1 cellular context compared by ENCODE assay signal in the genomic region with DNA sequence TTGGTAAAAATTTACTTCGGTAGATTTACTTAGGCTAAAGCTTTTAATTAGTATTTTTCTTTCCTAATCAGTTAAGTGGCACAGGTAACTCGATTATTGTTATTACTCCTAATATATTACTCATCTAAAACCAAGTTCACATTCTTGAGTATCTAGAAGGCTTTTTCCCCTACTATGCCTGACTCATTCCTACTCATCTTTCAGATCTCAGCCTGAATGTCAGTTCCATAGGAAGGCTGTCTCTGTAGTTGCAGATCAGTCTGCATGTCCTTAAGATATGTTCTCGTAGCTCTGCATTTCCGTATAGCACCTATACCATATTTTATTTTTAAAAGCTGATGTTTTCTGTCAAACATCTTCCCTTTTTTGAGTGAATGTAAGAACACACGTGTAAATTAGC.
TF ChIP-seq lines count a peak whose summit lies in the region.

No MANE protein-coding gene starts in this region.

TF ChIP-seq in GM23338, 12 proteins besides CTCF, POLR2A, EP300 and RAD21 (continued from another document):
- no peak for TF ChIP-seq REST (IDR thresholded peaks at IDR 0.05; ENCODE audit: unreplicated experiment)
- TF ChIP-seq, protein P1, sequence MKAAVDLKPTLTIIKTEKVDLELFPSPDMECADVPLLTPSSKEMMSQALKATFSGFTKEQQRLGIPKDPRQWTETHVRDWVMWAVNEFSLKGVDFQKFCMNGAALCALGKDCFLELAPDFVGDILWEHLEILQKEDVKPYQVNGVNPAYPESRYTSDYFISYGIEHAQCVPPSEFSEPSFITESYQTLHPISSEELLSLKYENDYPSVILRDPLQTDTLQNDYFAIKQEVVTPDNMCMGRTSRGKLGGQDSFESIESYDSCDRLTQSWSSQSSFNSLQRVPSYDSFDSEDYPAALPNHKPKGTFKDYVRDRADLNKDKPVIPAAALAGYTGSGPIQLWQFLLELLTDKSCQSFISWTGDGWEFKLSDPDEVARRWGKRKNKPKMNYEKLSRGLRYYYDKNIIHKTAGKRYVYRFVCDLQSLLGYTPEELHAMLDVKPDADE (IDR thresholded peaks at IDR 0.05) = no peak
- TF ChIP-seq JUNB (IDR thresholded peaks at IDR 0.05; ENCODE audit: unreplicated experiment) = no peak
- no peak for TF ChIP-seq ZNF331 (CRISPR knock-in tag; IDR thresholded peaks at IDR 0.05; ENCODE audit: low read depth)
- TF ChIP-seq CREB1 (CRISPR knock-in tag; IDR thresholded peaks at IDR 0.05; ENCODE audit: low read depth) = no peak
- no peak for TF ChIP-seq EZH2phosphoT487 (IDR thresholded peaks at IDR 0.05; ENCODE audit: unreplicated experiment)
- TF ChIP-seq ZNF114 (CRISPR knock-in tag; IDR thresholded peaks at IDR 0.05) = no peak
- TF ChIP-seq EZH2 (IDR thresholded peaks at IDR 0.05; ENCODE audit: low read depth, unreplicated experiment) = no peak
